ENCODE assay signal across 1 cellular context in genomic region chr12:117514016-117514415, GRCh38.
TF ChIP-seq lines count a peak whose summit lies in the region.

No MANE protein-coding gene starts in this region.

TF ChIP-seq in WTC11, 78 proteins besides CTCF, POLR2A, EP300 and RAD21 (continued from another document):
- TF ChIP-seq ARID4B (CRISPR knock-in tag; IDR thresholded peaks at IDR 0.05; ENCODE audit: borderline replicate concordance) (no peak), KAT7 (CRISPR knock-in tag; IDR thresholded peaks at IDR 0.05; ENCODE audit: borderline replicate concordance) (no peak), CREB1 (CRISPR knock-in tag; IDR thresholded peaks at IDR 0.05) (no peak), ZNF281 (CRISPR knock-in tag; IDR thresholded peaks at IDR 0.05) (no peak)
